In the genomic region with DNA sequence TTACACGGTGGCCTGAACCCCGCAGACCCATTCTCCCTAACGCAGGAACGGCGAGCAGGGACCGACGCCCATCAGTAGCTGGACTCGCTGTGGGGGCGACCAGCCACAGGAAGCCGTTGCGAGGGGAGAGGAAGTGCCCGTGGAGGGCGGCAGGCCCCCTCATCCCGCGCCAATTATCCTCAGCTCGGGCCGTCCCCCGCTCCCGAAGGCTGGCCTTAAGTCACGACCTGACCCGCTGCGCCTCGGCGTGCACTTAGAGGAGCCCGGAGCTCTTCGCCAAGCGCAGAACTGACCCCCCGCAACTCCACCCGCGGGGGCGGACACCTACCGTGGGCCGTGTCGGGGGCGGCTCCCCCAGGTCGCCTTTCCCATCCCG, we compare ENCODE assay signal across 8 cellular contexts. TPM values are rescaled to one million over a fixed set of nuclear protein-coding genes. Genes with fewer than 3 reads are reported as not detected.
DNase-seq lines count a peak whose midpoint lies in the region; ATAC-seq, FAIRE-seq and TF ChIP-seq lines count a peak whose summit lies in the region.

No MANE protein-coding gene starts in this region.

- peaks cover 19% of the 10 kb centered on the region for H3K36me3 ChIP-seq in astrocyte (ENCODE audit: insufficient read depth, low read length)
- H3K36me3 ChIP-seq in thyroid gland: peaks cover 21 to 22% of the 10 kb centered on the region in 2 donors

- H2AFZ ChIP-seq in astrocyte (ENCODE audit: low read depth, low read length): peak overlapping the region; percentile 64

- TF ChIP-seq POLR2A in thyroid gland (IDR thresholded peaks at IDR 0.05): no peak

- H3K27me3 ChIP-seq in astrocyte (ENCODE audit: insufficient read depth, low read length) (no peaks in the 10 kb centered on the region), thyroid gland (no peaks in the 10 kb centered on the region)

- H3K27me3 Mint-ChIP-seq in activated CD4-positive, alpha-beta T cell treated with anti-CD3 and anti-CD28 coated beads, Interleukin-2, amount 10 ng/mL, durations not matched to agents 24 days and 14 days: peaks cover 2% of the 10 kb centered on the region
- H3K27me3 Mint-ChIP-seq in astrocyte (ENCODE audit: low read depth, unreplicated experiment): no peaks in the 10 kb centered on the region

- no peak for TF ChIP-seq CTCF in astrocyte (IDR thresholded peaks at IDR 0.05; ENCODE audit: insufficient read depth, low read depth, low read length)
- no peak for TF ChIP-seq CTCF in thyroid gland (IDR thresholded peaks at IDR 0.05)

- H3K36me3 Mint-ChIP-seq in activated CD4-positive, alpha-beta T cell treated with anti-CD3 and anti-CD28 coated beads, Interleukin-2, amount 10 ng/mL, durations not matched to agents 24 days and 14 days (ENCODE audit: low read depth): peaks cover 41% of the 10 kb centered on the region
- peaks cover 8% of the 10 kb centered on the region for H3K36me3 Mint-ChIP-seq in astrocyte (ENCODE audit: low read depth, unreplicated experiment)

- intact Hi-C loops in activated CD4-positive, alpha-beta T cell treated with anti-CD3 and anti-CD28 coated beads, Interleukin-2, amount 10 ng/mL, durations not matched to agents 24 days and 14 days (cut with micrococcal nuclease): loop anchor here (1.0 to 2.0 kb wide), 2 partner anchors 17 to 28 kb away; partner anchors contain the start of genes CCDC137 and OXLD1
- intact Hi-C loops in thyroid gland (cut with DNase I): no loop called here

- peak overlapping the region; percentile 97 for H3K4me3 Mint-ChIP-seq in activated CD4-positive, alpha-beta T cell treated with anti-CD3 and anti-CD28 coated beads, Interleukin-2, amount 10 ng/mL, durations not matched to agents 24 days and 14 days
- H3K4me3 Mint-ChIP-seq in astrocyte (ENCODE audit: unreplicated experiment): peak overlapping the region; percentile 92

- H3K9me3 ChIP-seq in astrocyte (ENCODE audit: insufficient read depth, low read depth, low read length): no peaks in the 10 kb centered on the region
- no peaks in the 10 kb centered on the region for H3K9me3 ChIP-seq in thyroid gland

- no peak for FAIRE-seq in astrocyte (lab: Jason Lieb, UNC)

- no peaks in the 10 kb centered on the region for H3K9me3 Mint-ChIP-seq in activated CD4-positive, alpha-beta T cell treated with anti-CD3 and anti-CD28 coated beads, Interleukin-2, amount 10 ng/mL, durations not matched to agents 24 days and 14 days
- no peaks in the 10 kb centered on the region for H3K9me3 Mint-ChIP-seq in astrocyte (ENCODE audit: unreplicated experiment)

- 0 to 3% methylated on average over 6 to 7 of the region's 37 CpGs for WGBS in thyroid gland, 2 donors

- H3K27ac Mint-ChIP-seq in activated CD4-positive, alpha-beta T cell treated with anti-CD3 and anti-CD28 coated beads, Interleukin-2, amount 10 ng/mL, durations not matched to agents 24 days and 14 days: peak overlapping the region; percentile 73
- H3K27ac Mint-ChIP-seq in astrocyte (ENCODE audit: unreplicated experiment): peak overlapping the region; percentile 83

- peak overlapping the region; percentile 94 for H3K4me2 ChIP-seq in astrocyte (ENCODE audit: low read length)

- H3K27ac ChIP-seq in astrocyte (ENCODE audit: low read depth, low read length) (peak overlapping the region; percentile 80), thyroid gland (peak overlapping the region in 2 of 3 donors; percentile 39 to 88)

- ATAC-seq in HG03432 (IDR thresholded peaks at IDR 0.05; ENCODE audit: unreplicated experiment) (peak; percentile 18), left lobe of liver (peak; percentile 19)

- peak overlapping the region; percentile 93 for H3K9ac ChIP-seq in astrocyte (ENCODE audit: low read length)

- H3K4me1 Mint-ChIP-seq in activated CD4-positive, alpha-beta T cell treated with anti-CD3 and anti-CD28 coated beads, Interleukin-2, amount 10 ng/mL, durations not matched to agents 24 days and 14 days: peaks cover 22% of the 10 kb centered on the region
- peaks cover 14% of the 10 kb centered on the region for H3K4me1 Mint-ChIP-seq in astrocyte (ENCODE audit: low read depth, unreplicated experiment)

- peak overlapping the region; percentile 81 for H3K4me3 ChIP-seq in astrocyte (ENCODE audit: insufficient read depth, low read depth, low read length)
- H3K4me3 ChIP-seq in thyroid gland (replicated peaks in 1 of 3): peak overlapping the region; percentile 44 to 72 (median 70)

- peaks cover 59% of the 10 kb centered on the region for H4K20me1 ChIP-seq in astrocyte (ENCODE audit: insufficient read depth, low read length)

- no peak for DNase-seq in activated CD4-positive, alpha-beta T cell treated with anti-CD3 and anti-CD28 coated beads, Interleukin-2, amount 10 ng/mL, durations not matched to agents 24 days and 14 days
- no peak for DNase-seq in activated CD4-positive, alpha-beta T cell treated with anti-CD3 and anti-CD28 coated beads, Interleukin-2, amount 50 U/mL, for 1 hour
- DNase-seq in astrocyte (ENCODE audit: low read depth) (no peak), left lobe of liver (ENCODE audit: low spot score) (no peak), thyroid gland (no peak), NCI-H2171 (lab: John Stamatoyannopoulos, UW) (no peak), cerebellar nuclear complex (lab: John Stamatoyannopoulos, UW) (no peak)

- H3K79me2 ChIP-seq in astrocyte (ENCODE audit: insufficient read depth, low read length): peaks cover 80% of the 10 kb centered on the region

- H3K4me1 ChIP-seq in astrocyte (ENCODE audit: insufficient read depth, low read length) (peaks cover 29% of the 10 kb centered on the region), thyroid gland (peaks cover 19 to 26% of the 10 kb centered on the region in 2 donors)

RNA-seq across cellular contexts. Expression of gene ARL16, which starts 0.4 kb away (rescaled TPM):
- 34.9 and 37.6 TPM in 2 replicates for total RNA-seq in activated CD4-positive, alpha-beta T cell treated with anti-CD3 and anti-CD28 coated beads, Interleukin-2, amount 10 ng/mL, durations not matched to agents 24 days and 14 days
- 38.6 and 40.4 TPM in 2 replicates for total RNA-seq in astrocyte
- 5.1 TPM for total RNA-seq in left lobe of liver
- 10 to 100 TPM; 29.7 to 46.5 (median 37.2) TPM for total RNA-seq in thyroid gland

RNA-seq across cellular contexts. Expression of gene HGS, which starts 0.6 kb away (rescaled TPM):
- total RNA-seq in activated CD4-positive, alpha-beta T cell treated with anti-CD3 and anti-CD28 coated beads, Interleukin-2, amount 10 ng/mL, durations not matched to agents 24 days and 14 days: 136 and 137 TPM in 2 replicates
- 106 and 122 TPM in 2 replicates for total RNA-seq in astrocyte
- 40.3 TPM for total RNA-seq in left lobe of liver
- 10 to 100 TPM; 62.9 to 98.3 (median 67.3) TPM for total RNA-seq in thyroid gland

RNA-seq across cellular contexts. Expression of gene CCDC137, which starts 16.7 kb away (rescaled TPM):
- total RNA-seq in activated CD4-positive, alpha-beta T cell treated with anti-CD3 and anti-CD28 coated beads, Interleukin-2, amount 10 ng/mL, durations not matched to agents 24 days and 14 days: 54.7 and 60.2 TPM in 2 replicates
- total RNA-seq in astrocyte (25.2 and 29.4 TPM in 2 replicates), left lobe of liver (7.0 TPM), thyroid gland (10 to 100 TPM in 1 of 4 donors, 1 to 10 TPM in 3; 4.4 to 11.4 (median 8.8) TPM)

RNA-seq across cellular contexts. Expression of gene OXLD1, which starts 16.8 kb away (rescaled TPM):
- total RNA-seq in activated CD4-positive, alpha-beta T cell treated with anti-CD3 and anti-CD28 coated beads, Interleukin-2, amount 10 ng/mL, durations not matched to agents 24 days and 14 days: 52.8 and 57.8 TPM in 2 replicates
- total RNA-seq in astrocyte (22.0 and 28.5 TPM in 2 replicates), left lobe of liver (18.3 TPM), thyroid gland (10 to 100 TPM; 20.5 to 46.3 (median 34.2) TPM)

RNA-seq across cellular contexts. Expression of gene MRPL12, which starts 20.0 kb away (rescaled TPM):
- total RNA-seq in activated CD4-positive, alpha-beta T cell treated with anti-CD3 and anti-CD28 coated beads, Interleukin-2, amount 10 ng/mL, durations not matched to agents 24 days and 14 days: 232 and 233 TPM in 2 replicates
- total RNA-seq in astrocyte (69.9 and 71.3 TPM in 2 replicates), left lobe of liver (75.7 TPM), thyroid gland (10 to 100 TPM; 30.7 to 89.3 (median 46.4) TPM)
